1 cellular context compared by ENCODE assay signal in genomic region chr3:143216709-143217182, GRCh38.
A peak's percentile ranks its signal among the peaks of the same experiment; 100 is the strongest.
TF ChIP-seq lines count a peak whose summit lies in the region.

No MANE protein-coding gene starts in this region.

TF ChIP-seq in K562, 482 proteins besides CTCF, POLR2A, EP300 and RAD21 (continued from another document and continues in another):
- TF ChIP-seq PATZ1 (CRISPR knock-in tag; IDR thresholded peaks at IDR 0.05; ENCODE audit: borderline replicate concordance) (no peak), C11orf30 (IDR thresholded peaks at IDR 0.05; ENCODE audit: low read depth) (peak; percentile 84), ADNP (tag; IDR thresholded peaks at IDR 0.05) (no peak), DPF2 (IDR thresholded peaks at IDR 0.05) (peak; percentile 61; the same call in 1 of the 2 replicates), NFRKB (IDR thresholded peaks at IDR 0.05; ENCODE audit: low read depth) (no peak), HDGF (IDR thresholded peaks at IDR 0.05) (peak; percentile 84; the same call in 1 of the 2 replicates), BACH1 (tag; IDR thresholded peaks at IDR 0.05) (0 out of 2 replicates have a peak, but pooled peaks have one; percentile 23), NFE2L1 (tag; IDR thresholded peaks at IDR 0.05; ENCODE audit: borderline replicate concordance, low read depth) (peak; percentile 63; the same call in 1 of the 2 replicates), MXD1 (CRISPR knock-in tag; IDR thresholded peaks at IDR 0.05; ENCODE audit: borderline replicate concordance, poor library complexity, severe bottlenecking) (no peak), PCBP2 (IDR thresholded peaks at IDR 0.05; ENCODE audit: low read depth, low read length, poor library complexity, severe bottlenecking) (no peak), MAFG (tag; conservative IDR thresholded peaks at IDR 0.05) (peak; percentile 94), THRB (CRISPR knock-in tag; conservative IDR thresholded peaks at IDR 0.05) (no peak), PHB (CRISPR knock-in tag; IDR thresholded peaks at IDR 0.05) (no peak), COPS2 (conservative IDR thresholded peaks at IDR 0.05) (no peak), ZNF589 (CRISPR knock-in tag; IDR thresholded peaks at IDR 0.05; ENCODE audit: low read depth) (no peak), ZC3H4 (CRISPR knock-in tag; IDR thresholded peaks at IDR 0.05; ENCODE audit: borderline replicate concordance) (no peak), CUX1 (CRISPR knock-in tag; IDR thresholded peaks at IDR 0.05) (no peak), ZNF449 (CRISPR knock-in tag; IDR thresholded peaks at IDR 0.05) (no peak), RBM25 (IDR thresholded peaks at IDR 0.05; ENCODE audit: low read depth, low read length, severe bottlenecking) (no peak), TRIM24 (IDR thresholded peaks at IDR 0.05) (peak in 1 of 2 experiments; percentile 16; a peak in 1 of 4 replicates), ZNF24 (IDR thresholded peaks at IDR 0.05) (no peak), CREB5 (CRISPR knock-in tag; IDR thresholded peaks at IDR 0.05) (no peak), HBP1 (CRISPR knock-in tag; IDR thresholded peaks at IDR 0.05) (no peak), RERE (CRISPR knock-in tag; IDR thresholded peaks at IDR 0.05; ENCODE audit: borderline replicate concordance) (no peak), FOSL1 (tag; conservative IDR thresholded peaks at IDR 0.05) (no peak), ZFPM2 (CRISPR knock-in tag; IDR thresholded peaks at IDR 0.05) (no peak), PML (IDR thresholded peaks at IDR 0.05; ENCODE audit: low read length) (no peak), MLLT1 (IDR thresholded peaks at IDR 0.05) (peak in 1 of 2 experiments; percentile 44; a peak in 1 of 4 replicates), TCF7 (IDR thresholded peaks at IDR 0.05; ENCODE audit: borderline replicate concordance) (no peak), ESRRA (IDR thresholded peaks at IDR 0.05; ENCODE audit: borderline replicate concordance, low read depth) (no peak), TCFL5 (CRISPR knock-in tag; conservative IDR thresholded peaks at IDR 0.05) (no peak), E2F8 (IDR thresholded peaks at IDR 0.05; ENCODE audit: low read depth, partially characterized antibody) (no peak), BRD9 (IDR thresholded peaks at IDR 0.05; ENCODE audit: low read depth, partially characterized antibody) (peak; percentile 55)
